12 cellular contexts compared by ENCODE assay signal in the genomic region with DNA sequence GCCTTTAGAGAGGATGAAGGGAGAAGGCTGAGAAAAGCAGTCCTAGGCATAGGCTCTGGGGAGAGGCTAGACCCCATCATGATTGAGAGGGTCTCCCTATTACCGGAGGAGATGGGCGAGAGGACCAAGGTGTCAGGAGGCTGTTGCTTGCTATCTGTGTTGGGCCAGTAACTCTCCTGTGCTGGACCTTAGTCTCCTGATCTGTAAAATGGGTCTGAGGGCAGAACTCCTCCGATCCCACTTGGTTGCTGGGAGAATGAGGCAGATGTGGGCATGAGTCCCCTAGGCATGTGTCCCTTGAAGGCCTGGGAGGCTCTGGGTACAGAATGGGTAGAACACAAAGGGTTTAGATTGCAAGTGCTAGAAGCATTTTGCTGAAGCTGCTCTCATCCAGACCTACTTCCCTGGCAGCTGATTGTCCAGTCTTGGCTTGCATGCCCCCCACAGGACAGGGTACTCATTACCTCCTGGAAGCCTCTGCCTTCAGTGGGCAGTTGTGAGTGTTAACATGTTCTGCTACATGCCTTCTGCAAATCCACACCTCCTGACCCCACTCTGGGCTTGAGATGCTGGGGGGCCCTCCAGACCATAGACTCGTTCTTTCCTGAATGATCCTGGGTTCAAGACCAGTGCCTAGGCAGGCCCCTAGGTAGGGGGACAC. TPM values are rescaled to one million over a fixed set of nuclear protein-coding genes. Genes with fewer than 3 reads are reported as not detected.
DNase-seq lines count a peak whose midpoint lies in the region; ATAC-seq and TF ChIP-seq lines count a peak whose summit lies in the region.
"Had no signal": no experiment of that assay in that cellular context is flagged by ENCODE, and none has a peak within 500 bp of the region (broad histone marks: within the 10 kb centered on the region; RNA-seq: fewer than 3 reads in every experiment).

No MANE protein-coding gene starts in this region.

- intact Hi-C loops in activated T-helper 1 cell treated with anti-CD3 and anti-CD28 coated beads, Interleukin-12 subunit alpha, Interleukin-12 subunit beta, Interleukin-2, Interleukin-4 antibody, amounts not matched to agents 30 ng/mL and 10 ng/mL and 1 ng/mL, durations not matched to agents 14 hours and 24 hours and 36 hours (cut with micrococcal nuclease): no loop called here

- ATAC-seq in GM21367 (IDR thresholded peaks at IDR 0.05; ENCODE audit: unreplicated experiment) (no peak), GM18870 (IDR thresholded peaks at IDR 0.05; ENCODE audit: unreplicated experiment) (no peak), GM18511 (IDR thresholded peaks at IDR 0.05; ENCODE audit: unreplicated experiment) (no peak)
- ATAC-seq: activated CD8-positive, alpha-beta memory T cell treated with anti-CD3 and anti-CD28 coated beads, Interleukin-2, amount 10 ng/mL, durations not matched to agents 7 days and 5 days had no signal

- H3K36me3 ChIP-seq in subcutaneous abdominal adipose tissue (ENCODE audit: control insufficient read depth in 5 of 5, insufficient read depth in 5 of 5, low read length in 5 of 5): peaks cover 0 to 3% (median 0%) of the 10 kb centered on the region in 5 donors

- H3K27ac ChIP-seq in layer of hippocampus (ENCODE audit: low read depth, low read length) (peak overlapping the region; percentile 23), subcutaneous abdominal adipose tissue (ENCODE audit: low read depth, low read length) (peak overlapping the region; percentile 93)
- H3K27ac ChIP-seq: SJSA1 had no signal

- no peaks in the 10 kb centered on the region for H3K9me3 Mint-ChIP-seq in activated T-helper 1 cell treated with anti-CD3 and anti-CD28 coated beads, Interleukin-12 subunit alpha, Interleukin-12 subunit beta, Interleukin-2, Interleukin-4 antibody, amounts not matched to agents 30 ng/mL and 10 ng/mL and 1 ng/mL, durations not matched to agents 14 hours and 24 hours and 36 hours

- H3K4me3 Mint-ChIP-seq in activated T-helper 1 cell treated with anti-CD3 and anti-CD28 coated beads, Interleukin-12 subunit alpha, Interleukin-12 subunit beta, Interleukin-2, Interleukin-4 antibody, amounts not matched to agents 30 ng/mL and 10 ng/mL and 1 ng/mL, durations not matched to agents 14 hours and 24 hours and 36 hours: no peak overlapping the region
- H3K4me3 Mint-ChIP-seq: activated CD8-positive, alpha-beta memory T cell treated with anti-CD3 and anti-CD28 coated beads, Interleukin-2, amount 10 ng/mL, durations not matched to agents 7 days and 5 days had no signal

- no peaks in the 10 kb centered on the region for H3K27me3 ChIP-seq in layer of hippocampus (ENCODE audit: control insufficient read depth, insufficient read depth, low read length)
- no peaks in the 10 kb centered on the region for H3K27me3 ChIP-seq in subcutaneous abdominal adipose tissue (ENCODE audit: control insufficient read depth in 5 of 5, insufficient read depth in 4 of 5, low read length in 5 of 5)
- H3K27me3 ChIP-seq: dorsolateral prefrontal cortex, SJSA1 had no signal

- H3K27me3 Mint-ChIP-seq in activated T-helper 1 cell treated with anti-CD3 and anti-CD28 coated beads, Interleukin-12 subunit alpha, Interleukin-12 subunit beta, Interleukin-2, Interleukin-4 antibody, amounts not matched to agents 30 ng/mL and 10 ng/mL and 1 ng/mL, durations not matched to agents 14 hours and 24 hours and 36 hours (ENCODE audit: insufficient read depth): peaks cover 18% of the 10 kb centered on the region

- DNase-seq in astrocyte of the cerebellum (ENCODE audit: low read depth): no peak
- no peak for DNase-seq in activated T-helper 1 cell treated with anti-CD3 and anti-CD28 coated beads, Interleukin-12 subunit alpha, Interleukin-12 subunit beta, Interleukin-2, Interleukin-4 antibody, amounts not matched to agents 30 ng/mL and 10 ng/mL and 1 ng/mL, durations not matched to agents 14 hours and 24 hours and 36 hours (ENCODE audit: low spot score)
- DNase-seq: activated CD8-positive, alpha-beta memory T cell treated with anti-CD3 and anti-CD28 coated beads, Interleukin-2, amount 10 ng/mL, durations not matched to agents 7 days and 5 days; dorsolateral prefrontal cortex; NCI-H187 treated with DMSO at 0.1 percent for 48 hours had no signal

- H3K4me1 ChIP-seq in subcutaneous abdominal adipose tissue (ENCODE audit: control insufficient read depth in 5 of 5, insufficient read depth in 5 of 5, low read length in 5 of 5): peaks cover 36 to 79% (median 75%) of the 10 kb centered on the region in 5 donors

- TF ChIP-seq CTCF in GM12873 (IDR thresholded peaks at IDR 0.05; ENCODE audit: insufficient read depth, low read depth, low read length, missing control alignments) (peak; percentile 25), astrocyte of the cerebellum (IDR thresholded peaks at IDR 0.05; ENCODE audit: low read depth, low read length, missing control alignments) (peak; percentile 24)

- H3K9ac ChIP-seq in subcutaneous abdominal adipose tissue (ENCODE audit: low read length in 5 of 5): peak overlapping the region in 4 of 5 donors; percentile 1 to 62 (median 42)

- peaks cover 12% of the 10 kb centered on the region for H3K4me1 Mint-ChIP-seq in activated T-helper 1 cell treated with anti-CD3 and anti-CD28 coated beads, Interleukin-12 subunit alpha, Interleukin-12 subunit beta, Interleukin-2, Interleukin-4 antibody, amounts not matched to agents 30 ng/mL and 10 ng/mL and 1 ng/mL, durations not matched to agents 14 hours and 24 hours and 36 hours (ENCODE audit: low read depth)

- no peak overlapping the region for H3K27ac Mint-ChIP-seq in activated T-helper 1 cell treated with anti-CD3 and anti-CD28 coated beads, Interleukin-12 subunit alpha, Interleukin-12 subunit beta, Interleukin-2, Interleukin-4 antibody, amounts not matched to agents 30 ng/mL and 10 ng/mL and 1 ng/mL, durations not matched to agents 14 hours and 24 hours and 36 hours
- H3K27ac Mint-ChIP-seq: activated CD8-positive, alpha-beta memory T cell treated with anti-CD3 and anti-CD28 coated beads, Interleukin-2, amount 10 ng/mL, durations not matched to agents 7 days and 5 days had no signal

- no peaks in the 10 kb centered on the region for H3K9me3 ChIP-seq in subcutaneous abdominal adipose tissue (ENCODE audit: control insufficient read depth in 5 of 5, low read length in 5 of 5)

- no peaks in the 10 kb centered on the region for H3K36me3 Mint-ChIP-seq in activated T-helper 1 cell treated with anti-CD3 and anti-CD28 coated beads, Interleukin-12 subunit alpha, Interleukin-12 subunit beta, Interleukin-2, Interleukin-4 antibody, amounts not matched to agents 30 ng/mL and 10 ng/mL and 1 ng/mL, durations not matched to agents 14 hours and 24 hours and 36 hours (ENCODE audit: low read depth)
- H3K36me3 Mint-ChIP-seq: activated CD8-positive, alpha-beta memory T cell treated with anti-CD3 and anti-CD28 coated beads, Interleukin-2, amount 10 ng/mL, durations not matched to agents 7 days and 5 days had no signal

- H3K4me3 ChIP-seq in astrocyte of the cerebellum (ENCODE audit: low read depth, low read length) (peak overlapping the region; percentile 11), subcutaneous abdominal adipose tissue (ENCODE audit: low read depth in 1 of 5, low read length in 5 of 5) (peak overlapping the region; percentile 18 to 44 (median 26))
- H3K4me3 ChIP-seq: SJSA1 had no signal

- in situ Hi-C loops in astrocyte of the cerebellum (cut with HindIII; ENCODE audit: low sequenced_read_pairs): loop anchor here (5.0 to 10.0 kb wide), 3 partner anchors 39 to 1026 kb away; no protein-coding TSS in a partner anchor

RNA-seq across cellular contexts. Expression of gene ZMIZ1, which starts 4.4 kb away (rescaled TPM):
- total RNA-seq in activated T-helper 1 cell treated with anti-CD3 and anti-CD28 coated beads, Interleukin-12 subunit alpha, Interleukin-12 subunit beta, Interleukin-2, Interleukin-4 antibody, amounts not matched to agents 30 ng/mL and 10 ng/mL and 1 ng/mL, durations not matched to agents 14 hours and 24 hours and 36 hours: 67.6 and 67.8 TPM in 2 replicates
